ENCODE assay signal across 9 cellular contexts in the genomic region with DNA sequence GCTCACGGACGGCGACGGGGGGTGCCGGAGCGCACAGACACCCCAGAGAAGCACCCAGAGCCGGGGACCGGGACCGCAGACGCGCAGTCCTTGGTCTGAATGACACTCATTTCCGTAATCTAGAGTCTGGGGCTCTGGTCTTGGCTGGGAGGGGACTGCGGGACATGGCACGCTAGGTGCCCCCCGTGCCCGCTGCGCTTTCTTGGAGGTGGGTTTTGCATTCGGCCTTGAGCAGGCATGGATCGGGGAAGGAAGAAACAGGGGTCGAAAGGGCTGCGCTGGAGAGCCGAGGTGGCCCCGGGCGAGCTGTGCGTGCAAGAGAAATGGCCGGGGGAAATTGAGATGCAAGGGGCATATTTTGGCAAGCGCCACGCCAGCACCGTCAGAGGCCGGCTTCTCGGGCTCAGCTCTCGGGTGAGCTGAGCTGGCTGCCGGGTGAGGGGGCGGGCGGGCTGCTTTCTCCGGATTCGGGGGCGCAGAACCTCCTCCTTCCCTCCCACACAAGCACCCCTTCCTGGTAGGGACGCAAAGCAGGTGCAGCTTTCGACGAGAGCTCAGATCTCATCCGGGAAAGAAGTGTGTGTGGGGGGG. TPM values are rescaled to one million over a fixed set of nuclear protein-coding genes. Genes with fewer than 3 reads are reported as not detected.
DNase-seq lines count a peak whose midpoint lies in the region; ATAC-seq and TF ChIP-seq lines count a peak whose summit lies in the region.
"Had no signal": no experiment of that assay in that cellular context is flagged by ENCODE, and none has a peak within 500 bp of the region (broad histone marks: within the 10 kb centered on the region; RNA-seq: fewer than 3 reads in every experiment).

No MANE protein-coding gene starts in this region.

- intact Hi-C loops in CD8-positive, alpha-beta T cell (cut with DNase I, micrococcal nuclease) = no loop called here
- intact Hi-C loops in psoas muscle (cut with DNase I) = no loop called here

- no peak overlapping the region for H3K27ac Mint-ChIP-seq in CD8-positive, alpha-beta T cell

- no peaks in the 10 kb centered on the region for H3K9me3 ChIP-seq in CD8-positive, alpha-beta T cell (ENCODE audit: low read length)
- H3K9me3 ChIP-seq in Peyer's patch (no peaks in the 10 kb centered on the region), psoas muscle (no peaks in the 10 kb centered on the region)
- H3K9me3 ChIP-seq: pancreas had no signal

- no peak overlapping the region for H3K4me3 ChIP-seq in CD8-positive, alpha-beta T cell (ENCODE audit: low read depth, low read length)
- H3K4me3 ChIP-seq in Peyer's patch (peak overlapping the region in 3 of 4 donors; percentile 20 to 43 (median 21)), fibroblast of the aortic adventitia (ENCODE audit: low read depth, low read length) (peak overlapping the region; percentile 73), psoas muscle (peak overlapping the region; percentile 63)

- H3K27me3 Mint-ChIP-seq in CD8-positive, alpha-beta T cell (ENCODE audit: low read depth) = peaks cover 62% of the 10 kb centered on the region

- no peaks in the 10 kb centered on the region for H3K36me3 ChIP-seq in CD8-positive, alpha-beta T cell (ENCODE audit: insufficient read depth, low read length)
- no peaks in the 10 kb centered on the region for H3K36me3 ChIP-seq in Peyer's patch
- no peaks in the 10 kb centered on the region for H3K36me3 ChIP-seq in psoas muscle (ENCODE audit: insufficient read depth in 1 of 2, low read depth in 1 of 2)
- H3K36me3 ChIP-seq: pancreas had no signal

- H3K4me1 Mint-ChIP-seq in CD8-positive, alpha-beta T cell (ENCODE audit: low read depth) = peaks cover 20% of the 10 kb centered on the region

- no peaks in the 10 kb centered on the region for H3K9me3 Mint-ChIP-seq in CD8-positive, alpha-beta T cell

- no peak for DNase-seq in CD8-positive, alpha-beta T cell
- no peak for DNase-seq in Peyer's patch
- DNase-seq in fibroblast of the aortic adventitia (ENCODE audit: low read depth) = peak; percentile 36
- DNase-seq in psoas muscle = no peak
- DNase-seq in NCI-H2196 (lab: John Stamatoyannopoulos, UW; ENCODE audit: unreplicated experiment) = no peak
- no peak for DNase-seq in UCSD-AML1 (lab: John Stamatoyannopoulos, UW; ENCODE audit: unreplicated experiment)
- no peak for DNase-seq in GOT3 (lab: John Stamatoyannopoulos, UW)

- CTCF ChIA-PET in CD8-positive, alpha-beta T cell (lab: Charles Lee) = interaction anchor here (1.1 kb wide), 1 partner anchor 8 kb away, joined by 3 read pairs; no protein-coding TSS in a partner anchor

- H3K4me1 ChIP-seq in CD8-positive, alpha-beta T cell (ENCODE audit: insufficient read depth, low read length) = peaks cover 8% of the 10 kb centered on the region
- H3K4me1 ChIP-seq in Peyer's patch = peaks cover 0 to 20% (median 0%) of the 10 kb centered on the region in 4 donors
- peaks cover 9% of the 10 kb centered on the region for H3K4me1 ChIP-seq in psoas muscle

- no peak overlapping the region for H3K27ac ChIP-seq in CD8-positive, alpha-beta T cell (ENCODE audit: low read depth, low read length)
- H3K27ac ChIP-seq in Peyer's patch (no peak overlapping the region), psoas muscle (no peak overlapping the region)
- H3K27ac ChIP-seq: pancreas had no signal

- POLR2A ChIA-PET in CD8-positive, alpha-beta T cell (lab: Charles Lee) = no interaction called here

- H3K4me3 Mint-ChIP-seq in CD8-positive, alpha-beta T cell = peak overlapping the region; percentile 75

- no peaks in the 10 kb centered on the region for H3K36me3 Mint-ChIP-seq in CD8-positive, alpha-beta T cell

- peaks cover 6% of the 10 kb centered on the region for H3K27me3 ChIP-seq in CD8-positive, alpha-beta T cell (ENCODE audit: insufficient read depth, low read length)
- H3K27me3 ChIP-seq in Peyer's patch (peaks cover 0 to 24% of the 10 kb centered on the region in 2 donors), psoas muscle (ENCODE audit: insufficient read depth in 3 of 3, low read length in 2 of 3) (peaks cover 0 to 60% (median 28%) of the 10 kb centered on the region in 3 donors)

- no peak for TF ChIP-seq CTCF in CD8-positive, alpha-beta T cell (IDR thresholded peaks at IDR 0.05)
- TF ChIP-seq CTCF in Peyer's patch (IDR thresholded peaks at IDR 0.05) = no peak
- no peak for TF ChIP-seq CTCF in fibroblast of the aortic adventitia (IDR thresholded peaks at IDR 0.05; ENCODE audit: insufficient read depth, low read length)
- no peak for TF ChIP-seq CTCF in psoas muscle (IDR thresholded peaks at IDR 0.05)

- ATAC-seq in CD8-positive, alpha-beta T cell = no peak
- ATAC-seq in psoas muscle = peak in 2 of 4 donors; percentile 24 to 51
- ATAC-seq in HG02763 (IDR thresholded peaks at IDR 0.05; ENCODE audit: unreplicated experiment) = no peak

- 1% methylated on average over 37 to 42 of the region's 42 CpGs for WGBS in psoas muscle, 3 donors

- no peak for TF ChIP-seq POLR2A in Peyer's patch (IDR thresholded peaks at IDR 0.05)

RNA-seq across cellular contexts. Expression of a gene that starts 0.9 kb away (rescaled TPM):
- not detected for total RNA-seq in CD8-positive, alpha-beta T cell
- 1 to 10 TPM in 3 of 4 donors, under 1 TPM in 1; 0.35 to 5.8 (median 3.0) TPM for total RNA-seq in Peyer's patch
- total RNA-seq in fibroblast of the aortic adventitia (ENCODE audit: low replicate concordance) = 7.0 and 19.6 TPM in 2 replicates
- 1 to 10 TPM in 1 of 4 donors, under 1 TPM in 3; 0.17 to 1.7 (median 0.57) TPM for total RNA-seq in psoas muscle
- under 1 TPM; 0.31 to 0.61 (median 0.57) TPM for polyA plus RNA-seq in psoas muscle
